In the genomic region with DNA sequence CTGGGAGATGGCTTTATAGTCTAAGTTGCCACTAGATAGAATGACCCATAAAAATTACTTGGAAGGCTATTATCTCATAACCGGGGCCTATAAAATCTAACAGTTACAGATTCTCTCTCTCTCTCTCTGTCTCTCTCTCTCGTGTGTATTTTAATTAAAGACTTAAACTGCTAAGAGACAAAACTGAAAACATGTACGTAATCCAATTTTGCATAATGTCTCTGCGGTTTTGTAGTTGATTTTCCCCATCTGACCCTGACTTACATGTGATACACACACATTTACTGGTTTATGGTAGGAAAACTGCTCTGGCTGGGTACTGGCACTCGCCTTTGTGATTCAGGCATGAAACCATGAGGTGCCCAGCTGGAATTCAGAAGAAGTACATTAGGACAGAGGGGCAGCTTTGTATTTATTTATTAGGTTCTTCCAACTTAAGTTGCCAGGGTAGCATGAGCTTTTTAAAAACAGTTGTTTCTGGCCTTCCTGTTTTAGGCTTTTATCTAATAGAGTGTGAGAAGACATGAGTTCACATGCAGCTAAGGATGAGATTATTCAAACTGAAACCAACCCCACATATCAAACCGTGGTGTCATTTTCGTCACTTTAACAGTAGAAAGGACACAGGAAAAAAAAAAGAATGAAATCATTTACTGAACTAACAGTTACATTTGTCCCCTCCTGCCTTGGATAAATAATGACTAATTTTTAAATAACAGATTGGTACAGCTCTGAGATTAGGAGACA, we compare ENCODE assay signal across 8 cellular contexts.
DNase-seq lines count a peak whose midpoint lies in the region; ATAC-seq and TF ChIP-seq lines count a peak whose summit lies in the region.

No MANE protein-coding gene starts in this region.

- H3K27ac ChIP-seq in left lung: peak overlapping the region; percentile 53 to 59

- DNase-seq in GM06990 (ENCODE audit: extremely low read depth, insufficient read length) (peak; percentile 88), left lung (no peak), globus pallidus (ENCODE audit: low spot score) (no peak), NCI-H1694 (lab: John Stamatoyannopoulos, UW) (no peak), NCI-H1930 (lab: John Stamatoyannopoulos, UW) (no peak)
- DNase-seq in activated T-helper 1 cell treated with anti-CD3 and anti-CD28 coated beads, Interleukin-12 subunit alpha, Interleukin-12 subunit beta, Interleukin-2, Interleukin-4 antibody, amounts not matched to agents 30 ng/mL and 10 ng/mL and 1 ng/mL, durations not matched to agents 14 hours and 24 hours and 36 hours (ENCODE audit: low spot score): peak; percentile 47

- H3K27ac Mint-ChIP-seq in IgD-negative memory B cell: peak overlapping the region; percentile 96 to 100 (median 99)
- peak overlapping the region; percentile 95 for H3K27ac Mint-ChIP-seq in activated T-helper 1 cell treated with anti-CD3 and anti-CD28 coated beads, Interleukin-12 subunit alpha, Interleukin-12 subunit beta, Interleukin-2, Interleukin-4 antibody, amounts not matched to agents 30 ng/mL and 10 ng/mL and 1 ng/mL, durations not matched to agents 14 hours and 24 hours and 36 hours

- ATAC-seq in GM21447 (IDR thresholded peaks at IDR 0.05; ENCODE audit: unreplicated experiment): peak; percentile 70
- ATAC-seq in left lung: peak; percentile 46

- no peak overlapping the region for H3K4me3 ChIP-seq in GM06990 (replicated peaks; ENCODE audit: low read depth, low read length)
- H3K4me3 ChIP-seq in left lung: no peak overlapping the region

- no peaks in the 10 kb centered on the region for H3K36me3 ChIP-seq in GM06990 (ENCODE audit: control insufficient read depth, insufficient read depth, low read length)
- H3K36me3 ChIP-seq in left lung: no peaks in the 10 kb centered on the region

- peaks cover 11 to 13% of the 10 kb centered on the region in 2 donors for H3K4me1 ChIP-seq in left lung

- no peaks in the 10 kb centered on the region for H3K9me3 ChIP-seq in left lung

- TF ChIP-seq CTCF in GM06990 (IDR thresholded peaks at IDR 0.05; ENCODE audit: insufficient read depth, low read length, poor library complexity, severe bottlenecking) (no peak), left lung (IDR thresholded peaks at IDR 0.05) (no peak)

- peak overlapping the region; percentile 76 to 88 (median 85) for H3K4me3 Mint-ChIP-seq in IgD-negative memory B cell
- H3K4me3 Mint-ChIP-seq in activated T-helper 1 cell treated with anti-CD3 and anti-CD28 coated beads, Interleukin-12 subunit alpha, Interleukin-12 subunit beta, Interleukin-2, Interleukin-4 antibody, amounts not matched to agents 30 ng/mL and 10 ng/mL and 1 ng/mL, durations not matched to agents 14 hours and 24 hours and 36 hours: peak overlapping the region; percentile 73

- H3K27me3 ChIP-seq in GM06990 (replicated peaks; ENCODE audit: control insufficient read depth, insufficient read depth, low read length) (no peaks in the 10 kb centered on the region), left lung (no peaks in the 10 kb centered on the region)

- peaks cover under 1% of the 10 kb centered on the region for H3K36me3 Mint-ChIP-seq in IgD-negative memory B cell
- peaks cover 22% of the 10 kb centered on the region for H3K36me3 Mint-ChIP-seq in activated T-helper 1 cell treated with anti-CD3 and anti-CD28 coated beads, Interleukin-12 subunit alpha, Interleukin-12 subunit beta, Interleukin-2, Interleukin-4 antibody, amounts not matched to agents 30 ng/mL and 10 ng/mL and 1 ng/mL, durations not matched to agents 14 hours and 24 hours and 36 hours (ENCODE audit: low read depth)

- peaks cover 2% of the 10 kb centered on the region for H3K27me3 Mint-ChIP-seq in IgD-negative memory B cell
- no peaks in the 10 kb centered on the region for H3K27me3 Mint-ChIP-seq in activated T-helper 1 cell treated with anti-CD3 and anti-CD28 coated beads, Interleukin-12 subunit alpha, Interleukin-12 subunit beta, Interleukin-2, Interleukin-4 antibody, amounts not matched to agents 30 ng/mL and 10 ng/mL and 1 ng/mL, durations not matched to agents 14 hours and 24 hours and 36 hours (ENCODE audit: insufficient read depth)

- peaks cover 28 to 47% (median 37%) of the 10 kb centered on the region in 3 donors for H3K4me1 Mint-ChIP-seq in IgD-negative memory B cell
- peaks cover 63% of the 10 kb centered on the region for H3K4me1 Mint-ChIP-seq in activated T-helper 1 cell treated with anti-CD3 and anti-CD28 coated beads, Interleukin-12 subunit alpha, Interleukin-12 subunit beta, Interleukin-2, Interleukin-4 antibody, amounts not matched to agents 30 ng/mL and 10 ng/mL and 1 ng/mL, durations not matched to agents 14 hours and 24 hours and 36 hours (ENCODE audit: low read depth)

- intact Hi-C loops in activated T-helper 1 cell treated with anti-CD3 and anti-CD28 coated beads, Interleukin-12 subunit alpha, Interleukin-12 subunit beta, Interleukin-2, Interleukin-4 antibody, amounts not matched to agents 30 ng/mL and 10 ng/mL and 1 ng/mL, durations not matched to agents 14 hours and 24 hours and 36 hours (cut with micrococcal nuclease): loop anchor here (1.0 to 5.0 kb wide), 18 partner anchors 8 to 530 kb away; no protein-coding TSS in a partner anchor
- intact Hi-C loops in left lung (cut with DNase I): no loop called here

- H3K9me3 Mint-ChIP-seq in IgD-negative memory B cell: no peaks in the 10 kb centered on the region
- H3K9me3 Mint-ChIP-seq in activated T-helper 1 cell treated with anti-CD3 and anti-CD28 coated beads, Interleukin-12 subunit alpha, Interleukin-12 subunit beta, Interleukin-2, Interleukin-4 antibody, amounts not matched to agents 30 ng/mL and 10 ng/mL and 1 ng/mL, durations not matched to agents 14 hours and 24 hours and 36 hours: no peaks in the 10 kb centered on the region

Comparison
In these comparisons a context has a peak if more than half of its experiments do, and no peak if none do; other contexts are left out.
1. DNase-seq: peak in GM06990 (single experiment) and activated T-helper 1 cell treated with anti-CD3 and anti-CD28 coated beads, Interleukin-12 subunit alpha, Interleukin-12 subunit beta, Interleukin-2, Interleukin-4 antibody, amounts not matched to agents 30 ng/mL and 10 ng/mL and 1 ng/mL, durations not matched to agents 14 hours and 24 hours and 36 hours (single experiment); none in left lung (0 of 2), globus pallidus (single experiment), NCI-H1694 (single experiment) and NCI-H1930 (0 of 2).